8 cellular contexts compared by ENCODE assay signal in genomic region chr4:120066182-120066524, GRCh38. TPM values are rescaled to one million over a fixed set of nuclear protein-coding genes. Genes with fewer than 3 reads are reported as not detected.
A peak's percentile ranks its signal among the peaks of the same experiment; 100 is the strongest.
DNase-seq lines count a peak whose midpoint lies in the region; ATAC-seq and TF ChIP-seq lines count a peak whose summit lies in the region.

No MANE protein-coding gene starts in this region.

- H3K18ac ChIP-seq in H9 (ENCODE audit: insufficient read length, low read depth, low read length), result peak overlapping the region; percentile 86

- H3K4me3 ChIP-seq in GM08714 (ENCODE audit: low read length), result peak overlapping the region; percentile 76
- H3K4me3 ChIP-seq in choroid plexus epithelial cell (ENCODE audit: low read depth, low read length), result peak overlapping the region; percentile 71

- H2BK15ac ChIP-seq in H9 (ENCODE audit: low read depth, low read length), result no peak overlapping the region

- H4K91ac ChIP-seq in H9 (ENCODE audit: insufficient read length, low read depth, low read length), result no peak overlapping the region

- no CpG with 5 or more reads among the region's 14 CpGs for WGBS in H9 (ENCODE audit: extremely low coverage, insufficient read length, low lambda C conversion rate)

- H3K4me3 Mint-ChIP-seq in H9, result peak overlapping the region; percentile 99
- peak overlapping the region; percentile 98 for H3K4me3 Mint-ChIP-seq in nephron progenitor cell

- H4K5ac ChIP-seq in H9 (ENCODE audit: insufficient read length, low read depth, low read length), result peak overlapping the region; percentile 39

- peak overlapping the region; percentile 18 for H3K56ac ChIP-seq in H9 (ENCODE audit: insufficient read length, low read depth, low read length)

- H3K23me2 ChIP-seq in H9 (ENCODE audit: insufficient read length, low read depth, low read length, poor library complexity, severe bottlenecking), result peaks cover 4% of the 10 kb centered on the region

- H3K9me3 ChIP-seq in H9 (ENCODE audit: control insufficient read depth, low read depth, low read length), result no peaks in the 10 kb centered on the region

- H3K27me3 Mint-ChIP-seq in H9 (ENCODE audit: low read depth) (no peaks in the 10 kb centered on the region), nephron progenitor cell (ENCODE audit: low read depth, poor library complexity) (no peaks in the 10 kb centered on the region)

- H4K8ac ChIP-seq in H9 (replicated peaks; ENCODE audit: insufficient read length, low read depth, low read length), result no peak overlapping the region

- no peaks in the 10 kb centered on the region for H3K27me3 ChIP-seq in H9 (ENCODE audit: insufficient read depth, low read length)

- H2BK12ac ChIP-seq in H9 (ENCODE audit: insufficient read length, low read depth, low read length), result no peak overlapping the region

- H3K4me1 ChIP-seq in H9 (ENCODE audit: insufficient read depth, low read length), result peaks cover 4% of the 10 kb centered on the region; the same call in 1 of the 2 replicates

- H3K9me3 Mint-ChIP-seq in H9 (no peaks in the 10 kb centered on the region), nephron progenitor cell (no peaks in the 10 kb centered on the region)

- H3K79me2 ChIP-seq in H9 (ENCODE audit: insufficient read depth, low read length), result peaks cover 25% of the 10 kb centered on the region

- H3K27ac Mint-ChIP-seq in H9, result peak overlapping the region; percentile 97 to 100 (median 100)
- H3K27ac Mint-ChIP-seq in nephron progenitor cell, result peak overlapping the region; percentile 99

- H2BK120ac ChIP-seq in H9 (ENCODE audit: low read depth, low read length, poor library complexity, severe bottlenecking), result no peak overlapping the region

- H3K4ac ChIP-seq in H9 (ENCODE audit: low read depth, low read length), result no peak overlapping the region

- H3K23ac ChIP-seq in H9 (ENCODE audit: insufficient read length, low read depth, low read length), result no peak overlapping the region

- peak overlapping the region; percentile 96 for H3K9ac ChIP-seq in H9 (ENCODE audit: extremely low read depth, insufficient read length, low read length)

- TF ChIP-seq CTCF in H9 (conservative IDR thresholded peaks at IDR 0.05) (no peak), choroid plexus epithelial cell (conservative IDR thresholded peaks at IDR 0.05; ENCODE audit: low read depth, low read length) (no peak), nephron progenitor cell (IDR thresholded peaks at IDR 0.05) (no peak)

- H3K4me1 Mint-ChIP-seq in H9, result peaks cover 48 to 53% of the 10 kb centered on the region in 2 experiments
- H3K4me1 Mint-ChIP-seq in nephron progenitor cell, result peaks cover 58% of the 10 kb centered on the region

- no peak overlapping the region for H2BK5ac ChIP-seq in H9 (ENCODE audit: insufficient read length, low read length)

- H3K14ac ChIP-seq in H9 (ENCODE audit: insufficient read depth, low read length), result peak overlapping the region; percentile 93

- no peak overlapping the region for H2AFZ ChIP-seq in H9 (ENCODE audit: low read length)

- H2BK20ac ChIP-seq in H9 (ENCODE audit: low read depth, low read length, poor library complexity, severe bottlenecking), result no peak overlapping the region

- no peak overlapping the region for H2AK5ac ChIP-seq in H9 (ENCODE audit: insufficient read length, low read length)

- H3K79me1 ChIP-seq in H9 (ENCODE audit: insufficient read depth, low read depth, low read length, poor library complexity, severe bottlenecking), result no peaks in the 10 kb centered on the region

- peak overlapping the region; percentile 7 for H3K27ac ChIP-seq in H9 (ENCODE audit: insufficient read length, low read depth, low read length)

- H3T11ph ChIP-seq in H9 (ENCODE audit: low read length), result peak overlapping the region; percentile 5

- no peak for DNase-seq in H9
- DNase-seq in OCI-M1 (lab: John Stamatoyannopoulos, UW), result peak; percentile 66
- DNase-seq in choroid plexus epithelial cell (ENCODE audit: low read depth), result no peak
- no peak for DNase-seq in nephron progenitor cell
- no peak for DNase-seq in T1000 (lab: John Stamatoyannopoulos, UW)

- ATAC-seq in GM19351 (IDR thresholded peaks at IDR 0.05; ENCODE audit: unreplicated experiment) (no peak), HG02798 (IDR thresholded peaks at IDR 0.05; ENCODE audit: poor library complexity, unreplicated experiment) (no peak)

- H3K36me3 Mint-ChIP-seq in H9 (ENCODE audit: insufficient read depth in 1 of 3, low read depth in 3 of 3) (peaks cover 31 to 38% (median 33%) of the 10 kb centered on the region in 3 experiments; a peak in 6 of 7 replicates), nephron progenitor cell (ENCODE audit: low read depth) (peaks cover 24% of the 10 kb centered on the region)

- peak overlapping the region; percentile 80 for H3K4me2 ChIP-seq in H9 (ENCODE audit: insufficient read depth, insufficient read length, low read length)

- no peaks in the 10 kb centered on the region for H4K20me1 ChIP-seq in H9 (ENCODE audit: control insufficient read depth, insufficient read depth, insufficient read length)

RNA-seq across cellular contexts. Expression of gene MAD2L1, which starts 0.5 kb away (rescaled TPM):
- total RNA-seq in H9 (2021), result 87.2 TPM in 2 replicates
